Comparison of ENCODE assay signal across 22 cellular contexts in genomic region chrX:21831496-21831895, GRCh38.
"Had no signal": no experiment of that assay in that cellular context is flagged by ENCODE, and none has a peak within 500 bp of the region (broad histone marks: within the 10 kb centered on the region; RNA-seq: fewer than 3 reads in every experiment).

No MANE protein-coding gene starts in this region.

- DNase-seq: KBM-7, MV-4-11, NCI-H1048, NCI-H1105, NCI-H1417, NCI-H1436 treated with DMSO at 0.1 percent for 48 hours, NCI-H1694, NCI-H187 treated with DMSO at 0.1 percent for 48 hours, NCI-H2081 treated with DMSO at 0.1 percent for 48 hours, NCI-H2171, NCI-H226, NCI-H446, NCI-H510A, NCI-H524 treated with DMSO at 0.1 percent for 48 hours, NCI-H69, NCI-H774, Right ventricle myocardium superior, RPMI8226, SIG-M5 had no signal

- H3K4me3 ChIP-seq: SJSA1, SK-N-MC had no signal

- H3K27me3 ChIP-seq: SJSA1 had no signal

- H3K27ac ChIP-seq: SJSA1, SK-N-MC had no signal

- H3K36me3 ChIP-seq: SJSA1 had no signal

- H3K9me3 ChIP-seq: SJSA1 had no signal

- H3K4me1 ChIP-seq: SJSA1 had no signal

- FAIRE-seq: RCC 7860 had no signal
